Comparison of ENCODE assay signal across 9 cellular contexts in the genomic region with DNA sequence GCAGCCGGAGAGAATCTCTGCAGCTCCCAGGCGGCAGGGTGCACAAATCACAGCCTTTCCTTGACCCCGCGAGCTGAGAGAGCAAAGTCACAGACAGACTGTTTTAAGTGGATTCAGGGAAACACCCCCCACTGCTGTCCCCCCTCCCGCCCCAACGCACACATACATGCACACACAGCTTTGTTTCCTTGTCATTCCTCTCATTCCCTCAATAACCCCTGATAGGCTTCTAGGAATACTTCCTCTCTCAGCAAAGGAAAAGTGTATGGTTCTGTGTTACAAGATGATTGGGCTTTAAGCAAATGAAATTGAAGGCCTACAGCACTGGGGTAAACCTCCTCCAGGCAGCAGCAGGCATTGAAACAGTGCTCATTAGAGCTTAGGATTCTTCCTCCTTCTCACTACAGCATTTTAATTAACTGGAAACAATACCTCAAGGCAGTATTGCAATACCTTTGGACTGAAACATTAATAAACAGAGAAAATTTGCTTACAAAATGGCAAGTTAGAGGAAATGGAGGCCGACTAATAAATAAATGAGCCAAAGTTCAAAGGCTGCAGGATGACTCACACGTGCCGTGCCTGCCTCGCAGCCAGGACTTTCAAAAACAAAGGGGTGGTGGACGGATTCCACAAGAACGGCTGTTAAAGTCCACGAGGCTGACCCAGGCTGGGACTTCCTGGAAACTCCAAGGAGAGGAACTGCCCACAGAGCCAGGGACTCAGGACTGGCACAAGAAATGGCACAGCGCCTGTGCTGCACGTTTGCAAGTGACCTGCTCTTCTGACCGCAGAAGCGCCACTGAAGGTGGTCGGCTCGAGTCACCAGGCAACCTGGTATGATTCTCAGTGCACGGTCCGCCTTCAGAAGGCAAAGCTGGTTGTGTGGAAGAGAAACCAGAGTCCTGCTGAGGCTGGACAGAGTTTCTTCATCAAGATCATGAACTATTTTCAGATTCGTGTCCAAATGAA.
DNase-seq lines count a peak whose midpoint lies in the region; ATAC-seq, FAIRE-seq and TF ChIP-seq lines count a peak whose summit lies in the region.
"Had no signal": no experiment of that assay in that cellular context is flagged by ENCODE, and none has a peak within 500 bp of the region (broad histone marks: within the 10 kb centered on the region; RNA-seq: fewer than 3 reads in every experiment).

No MANE protein-coding gene starts in this region.

- H3K27me3 Mint-ChIP-seq in T-helper 17 cell: peaks cover 67% of the 10 kb centered on the region

- no peak overlapping the region for H3K4me3 ChIP-seq in fibroblast of the aortic adventitia (ENCODE audit: low read depth, low read length)

- TF ChIP-seq CTCF in fibroblast of the aortic adventitia (IDR thresholded peaks at IDR 0.05; ENCODE audit: insufficient read depth, low read length): no peak

- no peaks in the 10 kb centered on the region for H3K9me3 ChIP-seq in T-helper 17 cell (ENCODE audit: control insufficient read depth, low read length, poor library complexity, severe bottlenecking)

- H3K4me3 Mint-ChIP-seq in T-helper 17 cell: peak overlapping the region; percentile 76
- H3K4me3 Mint-ChIP-seq: mesothelial cell of epicardium had no signal

- TF ChIP-seq POLR2A in H54 (IDR thresholded peaks at IDR 0.05; ENCODE audit: low read depth, low read length): no peak

- H3K27ac Mint-ChIP-seq in T-helper 17 cell: no peak overlapping the region
- H3K27ac Mint-ChIP-seq: mesothelial cell of epicardium had no signal

- no peaks in the 10 kb centered on the region for H3K36me3 Mint-ChIP-seq in T-helper 17 cell (ENCODE audit: low read depth)
- H3K36me3 Mint-ChIP-seq: mesothelial cell of epicardium had no signal

- ATAC-seq in T-helper 17 cell (no peak), HG03139 (IDR thresholded peaks at IDR 0.05; ENCODE audit: unreplicated experiment) (no peak), HG03378 (IDR thresholded peaks at IDR 0.05; ENCODE audit: unreplicated experiment) (no peak), GM18519 (IDR thresholded peaks at IDR 0.05; ENCODE audit: low FRiP score, unreplicated experiment) (no peak)

- peak; percentile 86 for DNase-seq in H54 (ENCODE audit: insufficient read length, low spot score)
- DNase-seq in T-helper 17 cell: no peak
- peak; percentile 90 for DNase-seq in fibroblast of the aortic adventitia (ENCODE audit: low read depth)
- peak; percentile 22 for DNase-seq in pons (ENCODE audit: low spot score)
- DNase-seq in SIG-M5 (lab: John Stamatoyannopoulos, UW): no peak

- FAIRE-seq in H54 (lab: Jason Lieb, UNC): no peak

- H3K4me1 Mint-ChIP-seq in T-helper 17 cell: peaks cover 17% of the 10 kb centered on the region

Comparison
In these comparisons a context has a peak if more than half of its experiments do, and no peak if none do; other contexts are left out.
1. DNase-seq: peak in H54 (single experiment), fibroblast of the aortic adventitia (single experiment) and pons (single experiment); none in T-helper 17 cell (0 of 3) and SIG-M5 (single experiment).